Comparison of ENCODE assay signal across 17 cellular contexts in genomic region chr14:94046696-94047250, GRCh38. TPM values are rescaled to one million over a fixed set of nuclear protein-coding genes. Genes with fewer than 3 reads are reported as not detected.
A peak's percentile ranks its signal among the peaks of the same experiment; 100 is the strongest.
DNase-seq lines count a peak whose midpoint lies in the region; ATAC-seq and TF ChIP-seq lines count a peak whose summit lies in the region.
"Had no signal": no experiment of that assay in that cellular context is flagged by ENCODE, and none has a peak within 500 bp of the region (broad histone marks: within the 10 kb centered on the region; RNA-seq: fewer than 3 reads in every experiment).

No MANE protein-coding gene starts in this region.

- H2BK120ac ChIP-seq in H9 (ENCODE audit: low read depth, low read length, poor library complexity, severe bottlenecking): no peak overlapping the region

- H3K79me2 ChIP-seq in H9 (ENCODE audit: insufficient read depth, low read length): no peaks in the 10 kb centered on the region

- intact Hi-C loops in sciatic nerve (cut with DNase I): no loop called here

- DNase-seq in activated effector memory CD4-positive, alpha-beta T cell treated with anti-CD3 and anti-CD28 coated beads, Interleukin-2, amount 50 U/mL, for 16 hours: peak; percentile 52
- no peak for DNase-seq in activated effector memory CD4-positive, alpha-beta T cell treated with Interleukin-2 at 50 U/mL for 16 hours
- DNase-seq in H9: peak; percentile 10
- DNase-seq in coronary artery (ENCODE audit: low spot score): peak; percentile 21
- DNase-seq in sciatic nerve (ENCODE audit: low spot score): peak; percentile 32
- DNase-seq: C1 segment of cervical spinal cord, GF-D8, HCEC 1CT, NCI-H187 treated with DMSO at 0.1 percent for 48 hours, NCI-H526 treated with DMSO at 0.1 percent for 48 hours, SHP77 treated with DMSO at 0.1 percent for 48 hours had no signal

- no peaks in the 10 kb centered on the region for H3K4me1 ChIP-seq in H9 (ENCODE audit: insufficient read depth, low read length)

- peaks cover 4 to 5% of the 10 kb centered on the region in 2 experiments; a peak in 3 of 4 replicates for H3K4me1 Mint-ChIP-seq in H9
- no peaks in the 10 kb centered on the region for H3K4me1 Mint-ChIP-seq in stimulated activated memory B cell treated with anti-CD40 and anti-IgM and Interleukin-4, amounts not matched to agents 10 μg/mL and 1 μg/mL and 100 μg/mL, for 72 hours

- no peaks in the 10 kb centered on the region for H3K9me3 ChIP-seq in H9 (ENCODE audit: control insufficient read depth, low read depth, low read length)

- no peak overlapping the region for H2AFZ ChIP-seq in H9 (ENCODE audit: low read length)

- H3K9me3 Mint-ChIP-seq in H9: no peaks in the 10 kb centered on the region
- no peaks in the 10 kb centered on the region for H3K9me3 Mint-ChIP-seq in stimulated activated memory B cell treated with anti-CD40 and anti-IgM and Interleukin-4, amounts not matched to agents 10 μg/mL and 1 μg/mL and 100 μg/mL, for 72 hours

- H3K27me3 Mint-ChIP-seq in H9 (ENCODE audit: low read depth): no peaks in the 10 kb centered on the region
- no peaks in the 10 kb centered on the region for H3K27me3 Mint-ChIP-seq in stimulated activated memory B cell treated with anti-CD40 and anti-IgM and Interleukin-4, amounts not matched to agents 10 μg/mL and 1 μg/mL and 100 μg/mL, for 72 hours

- H2AK5ac ChIP-seq in H9 (ENCODE audit: insufficient read length, low read length): no peak overlapping the region

- H3K4me3 Mint-ChIP-seq in H9: no peak overlapping the region
- H3K4me3 Mint-ChIP-seq in stimulated activated memory B cell treated with anti-CD40 and anti-IgM and Interleukin-4, amounts not matched to agents 10 μg/mL and 1 μg/mL and 100 μg/mL, for 72 hours: no peak overlapping the region

- H4K91ac ChIP-seq in H9 (ENCODE audit: insufficient read length, low read depth, low read length): no peak overlapping the region

- H3K27ac ChIP-seq in H9 (ENCODE audit: insufficient read length, low read depth, low read length) (no peak overlapping the region), coronary artery (no peak overlapping the region)

- TF ChIP-seq CTCF in H9 (conservative IDR thresholded peaks at IDR 0.05) (no peak), coronary artery (IDR thresholded peaks at IDR 0.05) (no peak)

- H3K56ac ChIP-seq in H9 (ENCODE audit: insufficient read length, low read depth, low read length): no peak overlapping the region

- no peak overlapping the region for H2BK12ac ChIP-seq in H9 (ENCODE audit: insufficient read length, low read depth, low read length)

- WGBS in H9 (ENCODE audit: extremely low coverage, insufficient read length, low lambda C conversion rate): no CpG with 5 or more reads among the region's 7 CpGs

- no peak overlapping the region for H3K14ac ChIP-seq in H9 (ENCODE audit: insufficient read depth, low read length)

- H2BK20ac ChIP-seq in H9 (ENCODE audit: low read depth, low read length, poor library complexity, severe bottlenecking): no peak overlapping the region

- H3K4me3 ChIP-seq in coronary artery: no peak overlapping the region
- H3K4me3 ChIP-seq: K562 had no signal

- H3K23me2 ChIP-seq in H9 (ENCODE audit: insufficient read length, low read depth, low read length, poor library complexity, severe bottlenecking): no peaks in the 10 kb centered on the region

- no peak overlapping the region for H2BK5ac ChIP-seq in H9 (ENCODE audit: insufficient read length, low read length)

- no peak overlapping the region for H3K18ac ChIP-seq in H9 (ENCODE audit: insufficient read length, low read depth, low read length)

- no peak overlapping the region for H4K8ac ChIP-seq in H9 (replicated peaks; ENCODE audit: insufficient read length, low read depth, low read length)

- no peaks in the 10 kb centered on the region for H3K27me3 ChIP-seq in H9 (ENCODE audit: insufficient read depth, low read length)

- no peak overlapping the region for H3K4me2 ChIP-seq in H9 (ENCODE audit: insufficient read depth, insufficient read length, low read length)

- no peaks in the 10 kb centered on the region for H4K20me1 ChIP-seq in H9 (ENCODE audit: control insufficient read depth, insufficient read depth, insufficient read length)

- H3K23ac ChIP-seq in H9 (ENCODE audit: insufficient read length, low read depth, low read length): no peak overlapping the region

- peaks cover 13 to 66% (median 51%) of the 10 kb centered on the region in 3 experiments; a peak in 6 of 7 replicates for H3K36me3 Mint-ChIP-seq in H9 (ENCODE audit: insufficient read depth in 1 of 3, low read depth in 3 of 3)
- peaks cover 56% of the 10 kb centered on the region for H3K36me3 Mint-ChIP-seq in stimulated activated memory B cell treated with anti-CD40 and anti-IgM and Interleukin-4, amounts not matched to agents 10 μg/mL and 1 μg/mL and 100 μg/mL, for 72 hours

- H3K27ac Mint-ChIP-seq in H9: no peak overlapping the region
- H3K27ac Mint-ChIP-seq in stimulated activated memory B cell treated with anti-CD40 and anti-IgM and Interleukin-4, amounts not matched to agents 10 μg/mL and 1 μg/mL and 100 μg/mL, for 72 hours: no peak overlapping the region

- H3K9ac ChIP-seq in H9 (ENCODE audit: extremely low read depth, insufficient read length, low read length): no peak overlapping the region

- no peak overlapping the region for H4K5ac ChIP-seq in H9 (ENCODE audit: insufficient read length, low read depth, low read length)

- no peak overlapping the region for H3T11ph ChIP-seq in H9 (ENCODE audit: low read length)

- no peaks in the 10 kb centered on the region for H3K79me1 ChIP-seq in H9 (ENCODE audit: insufficient read depth, low read depth, low read length, poor library complexity, severe bottlenecking)

- ATAC-seq in sciatic nerve (no peak), GM19324 (IDR thresholded peaks at IDR 0.05; ENCODE audit: low FRiP score, unreplicated experiment) (no peak), HG02981 (IDR thresholded peaks at IDR 0.05; ENCODE audit: unreplicated experiment) (no peak)
- no peak for ATAC-seq in stimulated activated memory B cell treated with anti-CD40 and anti-IgM and Interleukin-4, amounts not matched to agents 10 μg/mL and 1 μg/mL and 100 μg/mL, for 72 hours
- ATAC-seq: K562 had no signal

- H2BK15ac ChIP-seq in H9 (ENCODE audit: low read depth, low read length): no peak overlapping the region

- no peak overlapping the region for H3K4ac ChIP-seq in H9 (ENCODE audit: low read depth, low read length)

RNA-seq across cellular contexts. Expression of gene OTUB2, which starts 20.6 kb away (rescaled TPM):
- total RNA-seq in H9 (2021) (3.6 and 3.7 TPM in 2 replicates), sciatic nerve (0.80 TPM)

RNA-seq across cellular contexts. Expression of gene DDX24, which starts 34.2 kb away (rescaled TPM):
- 172 TPM in 2 replicates for total RNA-seq in H9 (2021)
- 181 TPM for total RNA-seq in sciatic nerve

RNA-seq across cellular contexts. Expression of gene IFI27L1, which starts 34.3 kb away (rescaled TPM):
- total RNA-seq in H9 (2021): 27.4 TPM in 2 replicates
- total RNA-seq in sciatic nerve: 20.5 TPM

RNA-seq across cellular contexts. Expression of gene CCDC197, which starts 49.7 kb away (rescaled TPM):
- total RNA-seq in H9 (2021) (not detected in 2 replicates), sciatic nerve (not detected)
- total RNA-seq: A673, Daoy, K562 had no signal
